27 cellular contexts compared by ENCODE assay signal in the genomic region with DNA sequence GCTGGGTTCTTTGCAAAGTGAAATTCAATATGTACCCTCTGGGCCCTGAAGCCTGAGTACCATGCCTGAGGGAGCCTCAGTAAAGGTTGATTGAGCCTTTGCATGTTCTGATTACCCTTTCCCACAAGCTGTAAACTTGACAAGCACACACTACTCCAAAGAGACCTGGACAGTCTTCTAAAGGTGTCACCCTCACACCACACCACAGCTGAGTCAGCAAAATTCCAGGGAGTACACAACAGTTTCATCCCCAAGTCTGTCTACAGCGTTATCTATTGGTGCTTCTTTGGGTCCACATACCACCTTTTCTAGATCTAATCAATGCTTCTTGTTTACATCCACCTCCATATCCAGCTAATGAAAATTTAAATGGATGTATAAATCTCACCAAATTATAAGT.
"Had no signal": no experiment of that assay in that cellular context is flagged by ENCODE, and none has a peak within 500 bp of the region (broad histone marks: within the 10 kb centered on the region; RNA-seq: fewer than 3 reads in every experiment).

No MANE protein-coding gene starts in this region.

- H3K36me3 ChIP-seq: left ventricle myocardium inferior, neural progenitor cell, neutrophil, ovary, prostate gland, sigmoid colon, spleen, suprapubic skin, thoracic aorta, tibial artery, upper lobe of right lung had no signal

- H3K79me2 ChIP-seq: hepatocyte had no signal

- FAIRE-seq: small intestine, urothelium cell line had no signal

- H3K9ac ChIP-seq: neural progenitor cell had no signal

- H3K4me3 ChIP-seq: hepatocyte, left ventricle myocardium inferior, lung, neural progenitor cell, ovary, prostate gland, sigmoid colon, spleen, suprapubic skin, thoracic aorta, tibial artery, upper lobe of right lung had no signal

- H3K27me3 ChIP-seq: hepatocyte, neural progenitor cell, neutrophil, ovary, suprapubic skin, tibial artery, upper lobe of right lung had no signal

- H3K4me2 ChIP-seq: hepatocyte, neural progenitor cell had no signal

- H3K27ac ChIP-seq: hepatocyte, neural progenitor cell, neutrophil, ovary, prostate gland, sigmoid colon, spleen, suprapubic skin, thoracic aorta, upper lobe of right lung had no signal

- ATAC-seq: natural killer cell; right cardiac atrium; stimulated activated effector memory CD8-positive, alpha-beta T cell treated with anti-CD3 and anti-CD28 coated beads, Interleukin-12 subunit alpha, Interleukin-12 subunit beta, amount 100 ng/mL, for 72 hours; upper lobe of right lung had no signal

- H2AFZ ChIP-seq: hepatocyte, neural progenitor cell had no signal

- H3K9me3 ChIP-seq: left ventricle myocardium inferior, neutrophil, ovary, prostate gland, sigmoid colon, spleen, suprapubic skin, thoracic aorta, tibial artery, upper lobe of right lung had no signal

- DNase-seq: islet precursor cell; left ventricle myocardium inferior; mesendoderm; naive B cell; natural killer cell; nephron progenitor cell; occipital lobe; ovary; retina; right cardiac atrium; sigmoid colon; small intestine; spleen; stimulated activated CD4-positive, alpha-beta T cell treated with anti-CD3 and anti-CD28 coated beads, Interleukin-4, amount 100 ng/mL, for 24 hours; stimulated activated naive CD4-positive, alpha-beta T cell; trophoblast cell; upper lobe of right lung had no signal

- H3K4me1 ChIP-seq: left ventricle myocardium inferior, neural progenitor cell, prostate gland, spleen, suprapubic skin, upper lobe of right lung had no signal
